In genomic region chr6:79453558-79454042, GRCh38 we compare ENCODE assay signal across 12 cellular contexts.
DNase-seq lines count a peak whose midpoint lies in the region; ATAC-seq and TF ChIP-seq lines count a peak whose summit lies in the region.
"Had no signal": no experiment of that assay in that cellular context is flagged by ENCODE, and none has a peak within 500 bp of the region (broad histone marks: within the 10 kb centered on the region; RNA-seq: fewer than 3 reads in every experiment).

No MANE protein-coding gene starts in this region.

- H3K27ac ChIP-seq in lower lobe of right lung = peak overlapping the region; percentile 18
- H3K27ac ChIP-seq: heart right ventricle, uterus had no signal

- peak; percentile 54 for DNase-seq in DMS79 (lab: John Stamatoyannopoulos, UW)
- no peak for DNase-seq in activated T-helper 2 cell treated with anti-CD3 and anti-CD28 coated beads, Interferon-gamma antibody, Interleukin-2, Interleukin-4, amounts not matched to agents 10 μg/mL and 5 μg/mL and 100 μg/mL, durations not matched to agents 14 hours and 24 hours and 36 hours (ENCODE audit: low spot score)
- no peak for DNase-seq in lower lobe of right lung
- no peak for DNase-seq in mucosa of descending colon
- DNase-seq in effector CD8-positive, alpha-beta T cell (lab: John Stamatoyannopoulos, UW) = no peak
- DNase-seq in NCI-H345 (lab: John Stamatoyannopoulos, UW) = no peak
- DNase-seq: activated CD4-positive, alpha-beta T cell treated with anti-CD3 and anti-CD28 coated beads, Interleukin-2, amount 50 U/mL, for 4 hours; heart right ventricle; natural killer cell; uterus had no signal

- no peaks in the 10 kb centered on the region for H3K9me3 ChIP-seq in lower lobe of right lung
- H3K9me3 ChIP-seq in mucosa of descending colon = no peaks in the 10 kb centered on the region
- H3K9me3 ChIP-seq: heart right ventricle, uterus had no signal

- no peaks in the 10 kb centered on the region for H3K27me3 Mint-ChIP-seq in activated T-helper 2 cell treated with anti-CD3 and anti-CD28 coated beads, Interferon-gamma antibody, Interleukin-2, Interleukin-4, amounts not matched to agents 10 μg/mL and 5 μg/mL and 100 μg/mL, durations not matched to agents 14 hours and 24 hours and 36 hours (ENCODE audit: low read depth)

- no peaks in the 10 kb centered on the region for H3K27me3 ChIP-seq in lower lobe of right lung (ENCODE audit: low read depth)
- H3K27me3 ChIP-seq: heart right ventricle, uterus had no signal

- H3K4me3 ChIP-seq in lower lobe of right lung (no peak overlapping the region), mucosa of descending colon (no peak overlapping the region)
- H3K4me3 ChIP-seq: heart right ventricle, uterus had no signal

- no peaks in the 10 kb centered on the region for H3K36me3 Mint-ChIP-seq in activated T-helper 2 cell treated with anti-CD3 and anti-CD28 coated beads, Interferon-gamma antibody, Interleukin-2, Interleukin-4, amounts not matched to agents 10 μg/mL and 5 μg/mL and 100 μg/mL, durations not matched to agents 14 hours and 24 hours and 36 hours (ENCODE audit: low read depth)
- H3K36me3 Mint-ChIP-seq: natural killer cell had no signal

- intact Hi-C loops in activated T-helper 2 cell treated with anti-CD3 and anti-CD28 coated beads, Interferon-gamma antibody, Interleukin-2, Interleukin-4, amounts not matched to agents 10 μg/mL and 5 μg/mL and 100 μg/mL, durations not matched to agents 14 hours and 24 hours and 36 hours (cut with micrococcal nuclease) = loop anchor here (5.0 kb wide), 1 partner anchor 376 kb away; the partner anchor contains the start of gene PHIP
- intact Hi-C loops in lower lobe of right lung (cut with DNase I) (no loop called here), mucosa of descending colon (cut with DNase I, micrococcal nuclease) (no loop called here)

- TF ChIP-seq CTCF in lower lobe of right lung (IDR thresholded peaks at IDR 0.05) = no peak
- TF ChIP-seq CTCF in mucosa of descending colon (IDR thresholded peaks at IDR 0.05) = no peak

- H3K9me3 Mint-ChIP-seq in activated T-helper 2 cell treated with anti-CD3 and anti-CD28 coated beads, Interferon-gamma antibody, Interleukin-2, Interleukin-4, amounts not matched to agents 10 μg/mL and 5 μg/mL and 100 μg/mL, durations not matched to agents 14 hours and 24 hours and 36 hours = no peaks in the 10 kb centered on the region

- H3K4me1 Mint-ChIP-seq in activated T-helper 2 cell treated with anti-CD3 and anti-CD28 coated beads, Interferon-gamma antibody, Interleukin-2, Interleukin-4, amounts not matched to agents 10 μg/mL and 5 μg/mL and 100 μg/mL, durations not matched to agents 14 hours and 24 hours and 36 hours (ENCODE audit: low read depth) = peaks cover 7% of the 10 kb centered on the region
- H3K4me1 Mint-ChIP-seq: natural killer cell had no signal

- H3K4me1 ChIP-seq in lower lobe of right lung = peaks cover 10% of the 10 kb centered on the region
- H3K4me1 ChIP-seq in mucosa of descending colon (ENCODE audit: low read depth) = no peaks in the 10 kb centered on the region
- H3K4me1 ChIP-seq: heart right ventricle, uterus had no signal

- ATAC-seq in HG02885 (IDR thresholded peaks at IDR 0.05; ENCODE audit: poor library complexity, unreplicated experiment) (peak; percentile 49), lower lobe of right lung (peak; percentile 76 to 86), GM19395 (IDR thresholded peaks at IDR 0.05; ENCODE audit: unreplicated experiment) (no peak), mucosa of descending colon (no peak)
- ATAC-seq: natural killer cell had no signal

- no peak overlapping the region for H3K4me3 Mint-ChIP-seq in activated T-helper 2 cell treated with anti-CD3 and anti-CD28 coated beads, Interferon-gamma antibody, Interleukin-2, Interleukin-4, amounts not matched to agents 10 μg/mL and 5 μg/mL and 100 μg/mL, durations not matched to agents 14 hours and 24 hours and 36 hours (ENCODE audit: low read depth)
- H3K4me3 Mint-ChIP-seq: natural killer cell had no signal

- peak overlapping the region; percentile 50 for H3K27ac Mint-ChIP-seq in activated T-helper 2 cell treated with anti-CD3 and anti-CD28 coated beads, Interferon-gamma antibody, Interleukin-2, Interleukin-4, amounts not matched to agents 10 μg/mL and 5 μg/mL and 100 μg/mL, durations not matched to agents 14 hours and 24 hours and 36 hours
- H3K27ac Mint-ChIP-seq: natural killer cell had no signal

- no peaks in the 10 kb centered on the region for H3K36me3 ChIP-seq in lower lobe of right lung
- H3K36me3 ChIP-seq in mucosa of descending colon (ENCODE audit: low read depth) = no peaks in the 10 kb centered on the region
- H3K36me3 ChIP-seq: heart right ventricle, uterus had no signal

Comparison
In these comparisons a context has a peak if more than half of its experiments do, and no peak if none do; other contexts are left out.
1. ATAC-seq: peak in HG02885 (single experiment) and lower lobe of right lung (2 of 2); none in GM19395 (single experiment) and mucosa of descending colon (single experiment).